In the genomic region with DNA sequence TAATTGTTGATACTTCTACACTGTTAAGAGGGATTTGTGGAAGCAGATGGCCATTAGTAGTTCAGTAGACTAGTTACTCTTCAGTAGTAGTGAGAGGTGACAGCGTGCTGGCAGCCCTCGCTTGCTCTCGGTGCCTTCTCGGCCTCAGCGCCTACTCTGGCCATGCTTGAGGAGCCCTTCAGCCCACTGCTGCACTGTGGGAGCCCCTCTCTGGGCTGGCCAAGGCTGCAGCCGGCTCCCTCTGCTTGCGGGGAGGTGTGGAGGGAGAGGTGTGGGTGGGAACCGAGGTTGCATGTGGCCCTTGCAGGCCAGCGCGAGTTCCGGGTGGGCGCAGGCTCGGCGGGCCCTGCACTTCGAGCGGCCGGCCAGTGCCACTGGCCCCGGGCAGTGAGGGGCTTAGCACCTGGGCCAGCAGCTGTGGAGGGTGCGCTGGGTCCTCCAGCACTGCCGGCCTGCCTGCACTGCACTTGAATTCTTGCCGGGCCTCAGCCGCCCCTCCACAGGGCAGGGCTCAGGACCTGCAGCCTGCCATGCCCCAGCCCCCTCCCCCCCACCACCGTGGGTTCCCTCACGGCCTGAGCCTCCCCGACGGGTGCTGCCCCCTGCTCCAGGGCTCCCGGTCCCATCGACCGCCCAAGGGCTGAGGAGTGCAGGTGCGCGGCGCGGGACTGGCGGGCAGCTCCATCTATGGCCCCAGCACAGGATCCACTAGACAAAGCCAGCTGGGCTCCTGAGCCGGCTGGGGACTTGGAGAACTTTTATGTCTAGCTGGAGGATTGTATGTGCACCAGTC, we compare ENCODE assay signal across 35 cellular contexts.
"Had no signal": no experiment of that assay in that cellular context is flagged by ENCODE, and none has a peak within 500 bp of the region (broad histone marks: within the 10 kb centered on the region; RNA-seq: fewer than 3 reads in every experiment).

No MANE protein-coding gene starts in this region.

- H3K27me3 ChIP-seq: ascending aorta, cardiac muscle cell had no signal

- H3K27ac Mint-ChIP-seq: activated B cell treated with CpG ODN at 0.5 μM for 24 hours; activated CD4-positive, alpha-beta memory T cell treated with anti-CD3 and anti-CD28 coated beads, Interleukin-2, amount 10 ng/mL, durations not matched to agents 7 days and 5 days; activated CD4-positive, alpha-beta T cell treated with anti-CD3 and anti-CD28 coated beads, Interleukin-2, amount 10 ng/mL, durations not matched to agents 24 days and 14 days; activated CD8-positive, alpha-beta memory T cell treated with anti-CD3 and anti-CD28 coated beads, Interleukin-2, amount 10 ng/mL, durations not matched to agents 7 days and 5 days; activated CD8-positive, alpha-beta T cell treated with anti-CD3 and anti-CD28 coated beads, Interleukin-2, amount 10 ng/mL, durations not matched to agents 7 days and 5 days; activated naive CD4-positive, alpha-beta T cell treated with anti-CD3 and anti-CD28 coated beads, Interleukin-2, amount 10 ng/mL, durations not matched to agents 7 days and 5 days; activated naive CD4-positive, alpha-beta T cell treated with anti-CD3 and anti-CD28 coated beads, Interleukin-2, amount 50 U/mL, for 24 hours; activated naive CD8-positive, alpha-beta T cell; activated naive CD8-positive, alpha-beta T cell treated with anti-CD3 and anti-CD28 coated beads, Interleukin-2, amount 10 ng/mL, durations not matched to agents 7 days and 5 days; activated naive CD8-positive, alpha-beta T cell treated with anti-CD3 and anti-CD28 coated beads, Interleukin-2, amount 50 U/mL, for 24 hours; activated T-cell treated with anti-CD3 and anti-CD28 coated beads, Interleukin-2, amount 50 U/mL, for 24 hours; activated T-helper 2 cell treated with anti-CD3 and anti-CD28 coated beads, Interferon-gamma antibody, Interleukin-2, Interleukin-4, amounts not matched to agents 10 μg/mL and 5 μg/mL and 100 μg/mL, durations not matched to agents 14 hours and 24 hours and 36 hours; brain; T-helper 1 cell treated with Interleukin-12 subunit alpha and Interleukin-12 subunit beta and Interleukin-4 antibody, amounts not matched to agents 30 μg/mL and 1 μg/mL, for 36 hours; T-helper 2 cell treated with Interferon-gamma antibody and Interleukin-4, amounts not matched to agents 5 μg/mL and 100 μg/mL, for 36 hours had no signal

- H3K9me3 ChIP-seq: ascending aorta had no signal

- H3K27ac ChIP-seq: ascending aorta, cardiac muscle cell, VCaP had no signal

- H3K4me3 ChIP-seq: ascending aorta, cardiac muscle cell had no signal

- H3K4me1 ChIP-seq: ascending aorta had no signal

- H3K4me1 Mint-ChIP-seq: activated B cell treated with CpG ODN at 0.5 μM for 24 hours; activated CD4-positive, alpha-beta memory T cell treated with anti-CD3 and anti-CD28 coated beads, Interleukin-2, amount 10 ng/mL, durations not matched to agents 7 days and 5 days; activated CD4-positive, alpha-beta T cell treated with anti-CD3 and anti-CD28 coated beads, Interleukin-2, amount 10 ng/mL, durations not matched to agents 24 days and 14 days; activated CD8-positive, alpha-beta memory T cell treated with anti-CD3 and anti-CD28 coated beads, Interleukin-2, amount 10 ng/mL, durations not matched to agents 7 days and 5 days; activated naive CD4-positive, alpha-beta T cell treated with anti-CD3 and anti-CD28 coated beads, Interleukin-2, amount 10 ng/mL, durations not matched to agents 7 days and 5 days; activated naive CD4-positive, alpha-beta T cell treated with anti-CD3 and anti-CD28 coated beads, Interleukin-2, amount 50 U/mL, for 24 hours; activated naive CD8-positive, alpha-beta T cell treated with anti-CD3 and anti-CD28 coated beads, Interleukin-2, amount 10 ng/mL, durations not matched to agents 7 days and 5 days; activated naive CD8-positive, alpha-beta T cell treated with anti-CD3 and anti-CD28 coated beads, Interleukin-2, amount 50 U/mL, for 24 hours had no signal

- H3K36me3 ChIP-seq: cardiac muscle cell had no signal

- DNase-seq: activated B cell treated with CpG ODN at 0.5 μM for 24 hours; activated CD4-positive, alpha-beta memory T cell treated with anti-CD3 and anti-CD28 coated beads, Interleukin-2, amount 10 ng/mL, durations not matched to agents 7 days and 5 days; activated CD4-positive, alpha-beta T cell treated with anti-CD3 and anti-CD28 coated beads for 4 hours; activated CD4-positive, alpha-beta T cell treated with anti-CD3 and anti-CD28 coated beads, Interleukin-2, amount 10 ng/mL, durations not matched to agents 24 days and 14 days; activated CD4-positive, alpha-beta T cell treated with anti-CD3 and anti-CD28 coated beads, Interleukin-2, amount 50 U/mL, for 48 hours; activated CD4-positive, CD25-positive, alpha-beta regulatory T cell treated with anti-CD3 and anti-CD28 coated beads, Interleukin-2, amount 50 U/mL, for 72 hours; activated CD8-positive, alpha-beta memory T cell treated with anti-CD3 and anti-CD28 coated beads for 24 hours; activated CD8-positive, alpha-beta memory T cell treated with anti-CD3 and anti-CD28 coated beads, Interleukin-2, amount 10 ng/mL, durations not matched to agents 7 days and 5 days; activated CD8-positive, alpha-beta memory T cell treated with anti-CD3 and anti-CD28 coated beads, Interleukin-2, amount 50 U/mL, for 48 hours; activated CD8-positive, alpha-beta T cell treated with anti-CD3 and anti-CD28 coated beads, Interleukin-2, amount 10 ng/mL, durations not matched to agents 7 days and 5 days; activated effector memory CD4-positive, alpha-beta T cell treated with Interleukin-2 at 50 U/mL for 16 hours; activated gamma-delta T cell; activated naive CD4-positive, alpha-beta T cell treated with anti-CD3 and anti-CD28 coated beads, Interleukin-2, amount 10 ng/mL, durations not matched to agents 7 days and 5 days; activated naive CD4-positive, alpha-beta T cell treated with Interleukin-2 at 50 U/mL for 16 hours; activated naive CD8-positive, alpha-beta T cell treated with anti-CD3 and anti-CD28 coated beads, Interleukin-2, amount 10 ng/mL, durations not matched to agents 7 days and 5 days; activated naive CD8-positive, alpha-beta T cell treated with anti-CD3 and anti-CD28 coated beads, Interleukin-2, amount 50 U/mL, for 24 hours; activated T-cell treated with anti-CD3 and anti-CD28 coated beads, Interleukin-2, amount 50 U/mL, for 24 hours; activated T-cell treated with anti-CD3 and anti-CD28 coated beads, Interleukin-2, amount 50 U/mL, for 48 hours; amygdala; anterior cingulate cortex; caudate nucleus; cerebellar nuclear complex; T-helper 1 cell; T-helper 2 cell; T-helper 9 cell had no signal

- H3K4me3 Mint-ChIP-seq: activated B cell treated with CpG ODN at 0.5 μM for 24 hours; activated CD4-positive, alpha-beta memory T cell treated with anti-CD3 and anti-CD28 coated beads, Interleukin-2, amount 10 ng/mL, durations not matched to agents 7 days and 5 days; activated CD4-positive, alpha-beta T cell treated with anti-CD3 and anti-CD28 coated beads, Interleukin-2, amount 10 ng/mL, durations not matched to agents 24 days and 14 days; activated CD8-positive, alpha-beta memory T cell treated with anti-CD3 and anti-CD28 coated beads, Interleukin-2, amount 10 ng/mL, durations not matched to agents 7 days and 5 days; activated CD8-positive, alpha-beta T cell treated with anti-CD3 and anti-CD28 coated beads, Interleukin-2, amount 10 ng/mL, durations not matched to agents 7 days and 5 days; activated naive CD4-positive, alpha-beta T cell treated with anti-CD3 and anti-CD28 coated beads, Interleukin-2, amount 10 ng/mL, durations not matched to agents 7 days and 5 days; activated naive CD4-positive, alpha-beta T cell treated with anti-CD3 and anti-CD28 coated beads, Interleukin-2, amount 50 U/mL, for 24 hours; activated naive CD8-positive, alpha-beta T cell; activated naive CD8-positive, alpha-beta T cell treated with anti-CD3 and anti-CD28 coated beads, Interleukin-2, amount 10 ng/mL, durations not matched to agents 7 days and 5 days; activated naive CD8-positive, alpha-beta T cell treated with anti-CD3 and anti-CD28 coated beads, Interleukin-2, amount 50 U/mL, for 24 hours; activated T-cell treated with anti-CD3 and anti-CD28 coated beads, Interleukin-2, amount 50 U/mL, for 24 hours; brain; central memory CD8-positive, alpha-beta T cell; T-helper 1 cell treated with Interleukin-12 subunit alpha and Interleukin-12 subunit beta and Interleukin-4 antibody, amounts not matched to agents 30 μg/mL and 1 μg/mL, for 36 hours; T-helper 2 cell treated with Interferon-gamma antibody and Interleukin-4, amounts not matched to agents 5 μg/mL and 100 μg/mL, for 36 hours had no signal

- H3K27me3 Mint-ChIP-seq: activated B cell treated with CpG ODN at 0.5 μM for 24 hours; activated CD4-positive, alpha-beta memory T cell treated with anti-CD3 and anti-CD28 coated beads, Interleukin-2, amount 10 ng/mL, durations not matched to agents 7 days and 5 days; activated CD4-positive, alpha-beta T cell treated with anti-CD3 and anti-CD28 coated beads, Interleukin-2, amount 10 ng/mL, durations not matched to agents 24 days and 14 days; activated CD8-positive, alpha-beta memory T cell treated with anti-CD3 and anti-CD28 coated beads, Interleukin-2, amount 10 ng/mL, durations not matched to agents 7 days and 5 days; activated naive CD4-positive, alpha-beta T cell treated with anti-CD3 and anti-CD28 coated beads, Interleukin-2, amount 10 ng/mL, durations not matched to agents 7 days and 5 days; activated naive CD4-positive, alpha-beta T cell treated with anti-CD3 and anti-CD28 coated beads, Interleukin-2, amount 50 U/mL, for 24 hours; activated naive CD8-positive, alpha-beta T cell; activated naive CD8-positive, alpha-beta T cell treated with anti-CD3 and anti-CD28 coated beads, Interleukin-2, amount 10 ng/mL, durations not matched to agents 7 days and 5 days; activated naive CD8-positive, alpha-beta T cell treated with anti-CD3 and anti-CD28 coated beads, Interleukin-2, amount 50 U/mL, for 24 hours; activated T-cell treated with anti-CD3 and anti-CD28 coated beads, Interleukin-2, amount 50 U/mL, for 24 hours; brain; central memory CD8-positive, alpha-beta T cell had no signal

- ATAC-seq: activated CD8-positive, alpha-beta memory T cell treated with anti-CD3 and anti-CD28 coated beads, Interleukin-2, amount 10 ng/mL, durations not matched to agents 7 days and 5 days; activated CD8-positive, alpha-beta T cell treated with anti-CD3 and anti-CD28 coated beads, Interleukin-2, amount 10 ng/mL, durations not matched to agents 7 days and 5 days; activated naive CD8-positive, alpha-beta T cell treated with anti-CD3 and anti-CD28 coated beads, Interleukin-2, amount 50 U/mL, for 24 hours had no signal
